In genomic region chr16:9258423-9259051, GRCh38 we compare ENCODE assay signal across 1 cellular context.
TF ChIP-seq lines count a peak whose summit lies in the region.

No MANE protein-coding gene starts in this region.

TF ChIP-seq in K562, 482 proteins besides CTCF, POLR2A, EP300 and RAD21 (continued from another document):
- TF ChIP-seq MITF (IDR thresholded peaks at IDR 0.05) (no peak), NUFIP1 (IDR thresholded peaks at IDR 0.05; ENCODE audit: partially characterized antibody) (no peak), ZNF408 (CRISPR knock-in tag; IDR thresholded peaks at IDR 0.05; ENCODE audit: low read depth) (no peak), L3MBTL2 (IDR thresholded peaks at IDR 0.05) (no peak), NR3C1 (CRISPR knock-in tag; IDR thresholded peaks at IDR 0.05) (no peak), THAP12 (CRISPR knock-in tag; IDR thresholded peaks at IDR 0.05) (no peak), CAMTA2 (CRISPR knock-in tag; conservative IDR thresholded peaks at IDR 0.05) (no peak), SRSF7 (optimal IDR thresholded peaks at IDR 0.05; ENCODE audit: low read depth, low read length) (no peak), SPI1 (IDR thresholded peaks at IDR 0.05; ENCODE audit: borderline replicate concordance, low read depth, low read length) (peak; percentile 78), DEAF1 (CRISPR knock-in tag; IDR thresholded peaks at IDR 0.05) (peak; percentile 67)
